In genomic region chr13:49110122-49110831, GRCh38 we compare ENCODE assay signal across 8 cellular contexts.
A peak's percentile ranks its signal among the peaks of the same experiment; 100 is the strongest.
DNase-seq lines count a peak whose midpoint lies in the region; ATAC-seq and TF ChIP-seq lines count a peak whose summit lies in the region.

No MANE protein-coding gene starts in this region.

- peak overlapping the region; percentile 78 for H3K27ac Mint-ChIP-seq in activated CD4-positive, alpha-beta memory T cell treated with anti-CD3 and anti-CD28 coated beads for 36 hours

- WGBS in ectodermal cell, 2 experiments: 0% methylated on average over 11 to 12 of the region's 16 CpGs

- H3K27me3 ChIP-seq in ectodermal cell (ENCODE audit: control insufficient read depth, insufficient read depth, low read length, poor library complexity, severe bottlenecking) (no peaks in the 10 kb centered on the region), lower lobe of right lung (ENCODE audit: low read depth) (no peaks in the 10 kb centered on the region)

- intact Hi-C loops in activated CD4-positive, alpha-beta memory T cell treated with anti-CD3 and anti-CD28 coated beads for 36 hours (cut with micrococcal nuclease): loop anchor here (2.0 kb wide), 1 partner anchor 133 kb away; no protein-coding TSS in a partner anchor
- intact Hi-C loops in lower lobe of right lung (cut with DNase I): no loop called here

- H3K4me3 Mint-ChIP-seq in activated CD4-positive, alpha-beta memory T cell treated with anti-CD3 and anti-CD28 coated beads for 36 hours: peak overlapping the region; percentile 85

- no peak for TF ChIP-seq CTCF in lower lobe of right lung (IDR thresholded peaks at IDR 0.05)

- peaks cover 26% of the 10 kb centered on the region for H3K4me1 Mint-ChIP-seq in activated CD4-positive, alpha-beta memory T cell treated with anti-CD3 and anti-CD28 coated beads for 36 hours (ENCODE audit: low read depth)

- DNase-seq in GM04503 (ENCODE audit: low read depth): peak; percentile 57
- peak; percentile 60 for DNase-seq in NCI-H774 (lab: John Stamatoyannopoulos, UW)
- DNase-seq in activated CD4-positive, alpha-beta memory T cell treated with anti-CD3 and anti-CD28 coated beads for 36 hours: peak; percentile 85
- peak; percentile 87 for DNase-seq in lower lobe of right lung
- DNase-seq in stimulated activated CD4-positive, alpha-beta T cell treated with anti-CD3 and anti-CD28 coated beads, Interleukin-4, amount 100 ng/mL, for 48 hours (ENCODE audit: low read depth in 2 of 2): peak; percentile 42 to 67

- H3K4me1 ChIP-seq in ectodermal cell (ENCODE audit: control insufficient read depth, insufficient read depth, low read length) (no peaks in the 10 kb centered on the region), lower lobe of right lung (peaks cover 39% of the 10 kb centered on the region)

- peaks cover under 1% of the 10 kb centered on the region for H3K36me3 ChIP-seq in ectodermal cell (ENCODE audit: control insufficient read depth, insufficient read depth, low read length)
- peaks cover 6% of the 10 kb centered on the region for H3K36me3 ChIP-seq in lower lobe of right lung

- no peaks in the 10 kb centered on the region for H3K27me3 Mint-ChIP-seq in activated CD4-positive, alpha-beta memory T cell treated with anti-CD3 and anti-CD28 coated beads for 36 hours

- peak overlapping the region; percentile 71 for H3K4me3 ChIP-seq in ectodermal cell (ENCODE audit: insufficient read depth, low read depth, low read length)
- H3K4me3 ChIP-seq in lower lobe of right lung: peak overlapping the region; percentile 63

- POLR2A ChIA-PET in activated CD4-positive, alpha-beta memory T cell treated with anti-CD3 and anti-CD28 coated beads for 36 hours (lab: Charles Lee): interaction anchor here (0.6 to 0.7 kb wide), 6 partner anchors 80 to 624 kb away, joined by 3 read pairs; no protein-coding TSS in a partner anchor

- H3K36me3 Mint-ChIP-seq in activated CD4-positive, alpha-beta memory T cell treated with anti-CD3 and anti-CD28 coated beads for 36 hours: peaks cover 2% of the 10 kb centered on the region

- no peaks in the 10 kb centered on the region for H3K9me3 ChIP-seq in ectodermal cell (ENCODE audit: control insufficient read depth, low read length)
- no peaks in the 10 kb centered on the region for H3K9me3 ChIP-seq in lower lobe of right lung

- H3K27ac ChIP-seq in ectodermal cell (ENCODE audit: insufficient read depth, low read depth, low read length, poor library complexity, severe bottlenecking): no peak overlapping the region
- peak overlapping the region; percentile 50 for H3K27ac ChIP-seq in lower lobe of right lung

- H3K9me3 Mint-ChIP-seq in activated CD4-positive, alpha-beta memory T cell treated with anti-CD3 and anti-CD28 coated beads for 36 hours: no peaks in the 10 kb centered on the region

- CTCF ChIA-PET in activated CD4-positive, alpha-beta memory T cell treated with anti-CD3 and anti-CD28 coated beads for 36 hours (lab: Charles Lee): interaction anchor here (0.6 to 1.3 kb wide), 4 partner anchors 8 to 859 kb away, joined by 3 to 5 read pairs (median 3); no protein-coding TSS in a partner anchor

- ATAC-seq in HG03196 (IDR thresholded peaks at IDR 0.05; ENCODE audit: unreplicated experiment) (peak; percentile 52), lower lobe of right lung (peak; percentile 85 to 93), HG03521 (IDR thresholded peaks at IDR 0.05; ENCODE audit: unreplicated experiment) (no peak)
